8 cellular contexts compared by ENCODE assay signal in the genomic region with DNA sequence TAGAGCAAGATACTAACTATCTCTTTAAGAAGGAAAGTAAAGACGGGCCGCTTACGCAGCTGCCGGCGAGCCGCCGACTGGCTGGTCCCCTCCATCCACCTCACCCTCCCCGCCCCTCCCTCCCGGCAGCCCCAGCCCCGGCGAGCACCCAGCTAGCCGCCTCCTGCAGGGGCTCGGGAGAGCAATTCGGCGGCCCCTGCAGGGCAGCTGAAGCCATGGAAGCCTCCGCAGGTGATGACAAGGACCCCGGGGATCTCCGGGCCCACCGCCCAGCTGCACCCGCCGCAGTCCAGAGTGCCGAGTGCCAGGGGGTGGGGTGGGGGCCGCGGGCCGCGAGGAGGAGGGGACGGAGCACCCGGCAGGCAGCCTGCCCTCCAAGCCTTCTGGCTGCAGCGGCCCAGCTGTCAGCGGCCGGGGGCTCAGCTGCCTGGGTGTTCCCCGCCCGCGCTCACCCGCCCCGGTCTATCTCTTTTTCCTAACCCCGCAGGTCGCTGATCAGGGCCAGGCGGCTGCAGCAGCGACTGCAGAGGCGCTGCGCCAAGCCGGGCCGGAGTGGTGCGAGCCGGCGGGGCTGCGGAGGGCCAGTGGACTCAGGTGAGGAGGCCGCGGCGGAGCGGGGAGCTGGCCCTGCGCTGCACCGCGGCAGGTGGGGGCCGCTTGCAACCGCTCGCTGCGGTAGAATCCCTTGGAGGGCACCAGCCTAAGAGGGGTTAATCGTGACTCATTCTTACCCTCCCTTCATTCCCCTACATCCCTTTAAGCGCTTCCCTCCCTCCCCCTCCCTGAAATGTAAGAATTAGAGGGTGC.
A peak's percentile ranks its signal among the peaks of the same experiment; 100 is the strongest.
DNase-seq lines count a peak whose midpoint lies in the region; ATAC-seq and TF ChIP-seq lines count a peak whose summit lies in the region.

A gene with protein sequence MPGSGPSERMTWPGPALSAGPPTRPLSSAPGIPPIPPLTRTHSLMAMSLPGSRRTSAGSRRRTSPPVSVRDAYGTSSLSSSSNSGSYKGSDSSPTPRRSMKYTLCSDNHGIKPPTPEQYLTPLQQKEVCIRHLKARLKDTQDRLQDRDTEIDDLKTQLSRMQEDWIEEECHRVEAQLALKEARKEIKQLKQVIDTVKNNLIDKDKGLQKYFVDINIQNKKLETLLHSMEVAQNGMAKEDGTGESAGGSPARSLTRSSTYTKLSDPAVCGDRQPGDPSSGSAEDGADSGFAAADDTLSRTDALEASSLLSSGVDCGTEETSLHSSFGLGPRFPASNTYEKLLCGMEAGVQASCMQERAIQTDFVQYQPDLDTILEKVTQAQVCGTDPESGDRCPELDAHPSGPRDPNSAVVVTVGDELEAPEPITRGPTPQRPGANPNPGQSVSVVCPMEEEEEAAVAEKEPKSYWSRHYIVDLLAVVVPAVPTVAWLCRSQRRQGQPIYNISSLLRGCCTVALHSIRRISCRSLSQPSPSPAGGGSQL (plus strand): TSS at position 128 of the 807 bp plus-strand sequence. CDS start 29,946 bp downstream, outside the sequence.

- H3K4me3 ChIP-seq in epithelial cell of esophagus (ENCODE audit: low read length), result peak within 1 kb of the TSS; percentile 54

- no peak for TF ChIP-seq CTCF in epithelial cell of esophagus (IDR thresholded peaks at IDR 0.05; ENCODE audit: insufficient read depth, low read depth, low read length, missing control alignments)

- DNase-seq in DMS153 (lab: John Stamatoyannopoulos, UW) (peak; percentile 13), NCI-H82 (lab: John Stamatoyannopoulos, UW) (peak; percentile 76), activated T-cell treated with anti-CD3 and anti-CD28 coated beads for 4 hours (peak; percentile 39), epithelial cell of esophagus (ENCODE audit: low read depth) (peak; percentile 84), middle frontal gyrus (ENCODE audit: extremely low spot score, low spot score) (peak; percentile 40)
- DNase-seq in stimulated activated CD8-positive, alpha-beta memory T cell treated with anti-CD3 and anti-CD28 coated beads, Interleukin-15, amount 100 ng/mL, for 4 hours (ENCODE audit: low read depth in 2 of 2), result peak; percentile 35 to 49

- ATAC-seq in HG02642 (IDR thresholded peaks at IDR 0.05; ENCODE audit: poor library complexity, unreplicated experiment) (peak; percentile 76), GM18517 (IDR thresholded peaks at IDR 0.05; ENCODE audit: unreplicated experiment) (no peak)

Comparison
In these comparisons a context has a peak if more than half of its experiments do, and no peak if none do; other contexts are left out.
1. DNase-seq: peak in every context shown above with its lines; median percentile 84 in epithelial cell of esophagus; 76 in NCI-H82; 42 in stimulated activated CD8-positive, alpha-beta memory T cell treated with anti-CD3 and anti-CD28 coated beads, Interleukin-15, amount 100 ng/mL, for 4 hours; 40 in middle frontal gyrus; 39 in activated T-cell treated with anti-CD3 and anti-CD28 coated beads for 4 hours; 13 in DMS153.